ENCODE assay signal across 6 cellular contexts in genomic region chr19:45717983-45718650, GRCh38. TPM values are rescaled to one million over a fixed set of nuclear protein-coding genes. Genes with fewer than 3 reads are reported as not detected.
DNase-seq lines count a peak whose midpoint lies in the region; ATAC-seq lines count a peak whose summit lies in the region.

No MANE protein-coding gene starts in this region.

- H3K27ac ChIP-seq in adipose tissue (ENCODE audit: low read depth, low read length), result peak overlapping the region; percentile 59

- ATAC-seq in HG03159 (IDR thresholded peaks at IDR 0.05; ENCODE audit: unreplicated experiment), result no peak

- H3K4me1 ChIP-seq in ES-I3 (ENCODE audit: insufficient read depth, low read length) (peaks cover 16% of the 10 kb centered on the region; the same call in 1 of the 2 replicates), mononuclear cell (ENCODE audit: insufficient read depth, low read length) (peaks cover 24% of the 10 kb centered on the region)

- H3K9me3 ChIP-seq in ES-I3 (ENCODE audit: control insufficient read depth, insufficient read depth, low read length) (no peaks in the 10 kb centered on the region), mononuclear cell (ENCODE audit: low read depth, low read length) (no peaks in the 10 kb centered on the region)

- H3K36me3 ChIP-seq in ES-I3 (ENCODE audit: insufficient read depth, low read length), result peaks cover 7% of the 10 kb centered on the region

- peak overlapping the region; percentile 69 for H3K9ac ChIP-seq in ES-I3 (ENCODE audit: low read depth, low read length)

- no peaks in the 10 kb centered on the region for H3K27me3 ChIP-seq in mononuclear cell (ENCODE audit: insufficient read depth, low read length)

- WGBS in adipose tissue, 3 donors, result 43 to 63% (median 53%) methylated on average over 12 of the region's 12 CpGs

- DNase-seq in H4 (ENCODE audit: low spot score) (no peak), NCI-H2081 treated with DMSO at 0.1 percent for 48 hours (lab: John Stamatoyannopoulos, UW) (no peak)

- H3K4me3 ChIP-seq in mononuclear cell (ENCODE audit: low read length), result peak overlapping the region; percentile 84

RNA-seq across cellular contexts. Expression of gene FBXO46, which starts 12.6 kb away (rescaled TPM):
- polyA plus RNA-seq in adipose tissue, result 1 to 10 TPM; 7.0 to 8.0 (median 7.3) TPM
- 8.0 TPM for total RNA-seq in mononuclear cell
- 2.3 and 2.8 TPM in 2 replicates for total RNA-seq in H4 (2014; rRNA removed; shearing (Covaris generic))

RNA-seq across cellular contexts. Expression of gene MEIOSIN, which starts 15.1 kb away (rescaled TPM):
- under 1 TPM; 0.01 to 0.11 (median 0.02) TPM for polyA plus RNA-seq in adipose tissue
- not detected for total RNA-seq in mononuclear cell
- total RNA-seq in H4 (2014; rRNA removed; shearing (Covaris generic)), result not detected in 2 replicates

RNA-seq across cellular contexts. Expression of gene QPCTL, which starts 25.7 kb away (rescaled TPM):
- 1 to 10 TPM; 3.9 to 5.4 (median 4.9) TPM for polyA plus RNA-seq in adipose tissue
- 2.5 TPM for total RNA-seq in mononuclear cell
- total RNA-seq in H4 (2014; rRNA removed; shearing (Covaris generic)), result 5.4 and 5.9 TPM in 2 replicates

RNA-seq across cellular contexts. Expression of gene SNRPD2, which starts 26.4 kb away (rescaled TPM):
- polyA plus RNA-seq in adipose tissue, result 100 to 1,000 TPM; 175 to 370 (median 310) TPM
- 158 TPM for total RNA-seq in mononuclear cell
- total RNA-seq in H4 (2014; rRNA removed; shearing (Covaris generic)), result 318 and 326 TPM in 2 replicates

RNA-seq across cellular contexts. Expression of gene GIPR, which starts 50.1 kb away (rescaled TPM):
- 10 to 100 TPM in 1 of 3 donors, 1 to 10 TPM in 2; 5.6 to 20.2 (median 7.2) TPM for polyA plus RNA-seq in adipose tissue
- total RNA-seq in mononuclear cell, result 1.2 TPM
- total RNA-seq in H4 (2014; rRNA removed; shearing (Covaris generic)), result not detected in 2 replicates
